In the genomic region with DNA sequence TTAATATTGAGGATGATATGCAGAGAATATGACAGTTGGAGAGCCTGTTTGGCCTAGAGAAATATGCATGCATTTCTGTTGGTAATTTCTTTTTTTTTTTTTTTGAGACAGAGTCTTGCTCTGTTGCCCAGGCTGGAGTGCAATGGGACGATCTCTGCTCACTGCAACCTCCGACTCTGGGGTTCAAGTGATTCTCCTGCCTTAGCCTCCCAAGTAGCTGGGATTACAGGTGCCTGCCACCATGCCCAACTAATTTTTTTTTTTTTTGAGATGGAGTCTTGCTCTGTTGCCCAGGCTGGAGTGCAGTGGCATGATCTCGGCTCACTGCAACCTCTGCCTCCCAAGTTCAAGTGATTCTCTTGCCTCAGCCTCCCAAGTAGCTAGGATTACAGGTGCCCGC, we compare ENCODE assay signal across 2 cellular contexts.
TF ChIP-seq lines count a peak whose summit lies in the region.
"Not testable (repeated sequence)": the region's sequence is repeated elsewhere in the genome, so short reads cannot be mapped to it uniquely, and the experiment has no call there.

No MANE protein-coding gene starts in this region.

- H3K4me3 ChIP-seq in HEK293 (ENCODE audit: low read depth, low read length); neutrophil (ENCODE audit: low read depth in 1 of 2, low read length in 1 of 2): not testable (repeated sequence)

- H3K36me3 ChIP-seq in HEK293 (ENCODE audit: control insufficient read depth in 2 of 2, insufficient read depth in 1 of 2, low read length in 2 of 2); neutrophil: not testable (repeated sequence)

- not testable (repeated sequence) for TF ChIP-seq CTCF in HEK293 (tag by site-specific recombination; IDR thresholded peaks at IDR 0.05); neutrophil (IDR thresholded peaks at IDR 0.05)

- H3K27me3 ChIP-seq in neutrophil = not testable (repeated sequence)

- H3K27ac ChIP-seq in HEK293 (ENCODE audit: extremely low read depth, low read depth, low read length) = not testable (repeated sequence)
- H3K27ac ChIP-seq in neutrophil = peak overlapping the region; percentile 83

- not testable (repeated sequence) for H3K9me3 ChIP-seq in HEK293 (ENCODE audit: control insufficient read depth, insufficient read depth, low read depth, low read length); neutrophil

- POLR2A ChIA-PET in HEK293 (lab: Yijun Ruan, JAX) = not testable (repeated sequence)

- not testable (repeated sequence) for H3K4me1 ChIP-seq in HEK293 (ENCODE audit: control insufficient read depth, insufficient read depth, low read length)
- H3K4me1 ChIP-seq in neutrophil (ENCODE audit: control insufficient read depth in 1 of 2, insufficient read depth in 1 of 2, low read depth in 1 of 2, low read length in 1 of 2) = peaks cover 42 to 49% of the 10 kb centered on the region in 2 experiments

- CTCF ChIA-PET in HEK293 (lab: Yijun Ruan, JAX) = interaction anchor here (0.7 kb wide), 2 partner anchors 15 to 391 kb away, joined by 5 to 8 read pairs; no protein-coding TSS in a partner anchor

TF ChIP-seq in HEK293, 187 proteins besides CTCF, POLR2A, EP300 and RAD21:
- TF ChIP-seq ZNF121 (tag by site-specific recombination; IDR thresholded peaks at IDR 0.05) = peak; percentile 90
TF ChIP-seq in HEK293: peak in this region for 1; not testable (repeated sequence) for 186.
